In the genomic region with DNA sequence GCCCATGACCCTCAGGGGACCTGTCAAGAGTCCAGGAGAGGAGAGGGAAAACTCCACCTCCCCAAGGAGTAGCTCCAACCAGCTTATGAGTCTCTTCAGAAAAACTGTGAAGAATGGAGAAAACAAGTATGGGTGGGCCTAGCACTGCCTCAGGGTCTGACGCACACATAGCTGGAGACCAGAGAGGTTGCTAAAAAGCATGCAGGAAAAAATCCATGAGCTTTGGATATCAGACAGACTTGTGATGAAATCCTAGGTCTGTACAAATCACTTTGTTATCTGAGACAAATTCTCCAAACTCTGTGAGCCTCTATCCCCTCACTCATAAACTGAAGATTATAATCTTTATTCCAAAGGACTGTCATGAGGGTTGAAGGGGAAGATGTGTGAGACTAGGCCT, we compare ENCODE assay signal across 12 cellular contexts.
"Had no signal": no experiment of that assay in that cellular context is flagged by ENCODE, and none has a peak within 500 bp of the region (broad histone marks: within the 10 kb centered on the region; RNA-seq: fewer than 3 reads in every experiment).

No MANE protein-coding gene starts in this region.

- H3K27ac ChIP-seq: dorsolateral prefrontal cortex, upper lobe of right lung had no signal

- H3K27ac Mint-ChIP-seq: activated naive CD8-positive, alpha-beta T cell treated with anti-CD3 and anti-CD28 coated beads for 36 hours; mesothelial cell of epicardium; stimulated activated naive B cell treated with anti-CD40 and anti-IgM and Interleukin-4, amounts not matched to agents 10 μg/mL and 1 μg/mL and 100 μg/mL, for 72 hours had no signal

- H3K4me3 Mint-ChIP-seq: activated naive CD8-positive, alpha-beta T cell treated with anti-CD3 and anti-CD28 coated beads for 36 hours; activated T-cell treated with anti-CD3 and anti-CD28 coated beads, Interleukin-2, amount 50 U/mL, for 72 hours; mesothelial cell of epicardium; stimulated activated naive B cell treated with anti-CD40 and anti-IgM and Interleukin-4, amounts not matched to agents 10 μg/mL and 1 μg/mL and 100 μg/mL, for 72 hours had no signal

- ATAC-seq: activated T-cell treated with anti-CD3 and anti-CD28 coated beads, Interleukin-2, amount 50 U/mL, for 72 hours; stimulated activated naive B cell treated with anti-CD40 and anti-IgM and Interleukin-4, amounts not matched to agents 10 μg/mL and 1 μg/mL and 100 μg/mL, for 72 hours had no signal

- H3K36me3 ChIP-seq: esophagus squamous epithelium, upper lobe of right lung had no signal

- DNase-seq: activated CD4-positive, alpha-beta T cell treated with anti-CD3 and anti-CD28 coated beads, Interleukin-2, amount 50 U/mL, for 48 hours; activated CD4-positive, CD25-positive, alpha-beta regulatory T cell treated with anti-CD3 and anti-CD28 coated beads, Interleukin-2, amount 50 U/mL, for 72 hours; activated gamma-delta T cell treated with Interleukin-2 at 50 U/mL for 16 hours; activated naive CD8-positive, alpha-beta T cell treated with anti-CD3 and anti-CD28 coated beads for 36 hours; activated T-cell treated with anti-CD3 and anti-CD28 coated beads, Interleukin-2, amount 50 U/mL, for 72 hours; aorta; dorsolateral prefrontal cortex; esophagus squamous epithelium; stimulated activated naive B cell treated with anti-CD40 and anti-IgM and Interleukin-4, amounts not matched to agents 10 μg/mL and 1 μg/mL and 100 μg/mL, for 72 hours; upper lobe of right lung had no signal

- FAIRE-seq: frontal cortex had no signal

- H3K4me3 ChIP-seq: dorsolateral prefrontal cortex, esophagus squamous epithelium, upper lobe of right lung had no signal

- H3K27me3 Mint-ChIP-seq: activated naive CD8-positive, alpha-beta T cell treated with anti-CD3 and anti-CD28 coated beads for 36 hours; stimulated activated naive B cell treated with anti-CD40 and anti-IgM and Interleukin-4, amounts not matched to agents 10 μg/mL and 1 μg/mL and 100 μg/mL, for 72 hours had no signal

- H3K36me3 Mint-ChIP-seq: stimulated activated naive B cell treated with anti-CD40 and anti-IgM and Interleukin-4, amounts not matched to agents 10 μg/mL and 1 μg/mL and 100 μg/mL, for 72 hours had no signal

- H3K27me3 ChIP-seq: esophagus squamous epithelium, upper lobe of right lung had no signal

- H3K9me3 ChIP-seq: upper lobe of right lung had no signal
